Comparison of ENCODE assay signal across 16 cellular contexts in the genomic region with DNA sequence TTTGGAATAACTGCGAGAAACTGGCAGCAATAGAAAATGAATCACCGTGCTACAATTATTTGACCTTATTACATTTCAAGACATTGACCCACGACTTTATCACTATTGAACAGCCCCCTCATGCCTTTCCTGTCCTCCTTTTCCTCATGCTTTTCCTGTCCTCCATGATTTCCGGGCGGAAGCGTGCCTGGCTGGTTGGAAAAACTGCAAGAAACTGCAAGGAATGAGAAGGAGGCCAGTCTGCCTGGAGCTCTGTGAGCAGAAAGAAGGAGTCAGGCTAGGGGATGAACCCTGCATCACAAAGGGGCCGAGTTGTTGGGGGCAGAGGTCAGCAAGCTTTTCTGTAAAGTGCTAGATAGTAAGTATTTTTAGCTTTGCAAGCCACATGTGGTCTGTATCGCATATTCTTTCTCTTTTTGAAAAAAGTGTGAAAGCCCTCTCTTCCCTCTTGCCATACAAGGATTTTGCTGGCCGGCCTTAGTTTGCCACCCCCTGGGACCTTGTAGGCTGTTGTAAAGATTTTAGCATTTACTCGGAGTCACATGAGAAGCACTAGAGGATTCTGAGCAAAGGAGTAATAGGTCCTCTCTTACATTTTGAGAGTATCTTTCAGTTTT. TPM values are rescaled to one million over a fixed set of nuclear protein-coding genes. Genes with fewer than 3 reads are reported as not detected.
DNase-seq lines count a peak whose midpoint lies in the region; ATAC-seq and TF ChIP-seq lines count a peak whose summit lies in the region.
"Had no signal": no experiment of that assay in that cellular context is flagged by ENCODE, and none has a peak within 500 bp of the region (broad histone marks: within the 10 kb centered on the region; RNA-seq: fewer than 3 reads in every experiment).

No MANE protein-coding gene starts in this region.

- H3K27ac ChIP-seq in cardiac muscle cell (peak overlapping the region; percentile 41), ectodermal cell (ENCODE audit: insufficient read depth, low read depth, low read length, poor library complexity, severe bottlenecking) (peak overlapping the region; percentile 70), right lobe of liver (no peak overlapping the region), sigmoid colon (no peak overlapping the region)
- H3K27ac ChIP-seq: A549, RWPE1 had no signal

- 13 to 15% methylated on average over 10 of the region's 10 CpGs for WGBS in ectodermal cell, 2 experiments
- 51% methylated on average over 10 of the region's 10 CpGs for WGBS in right lobe of liver (ENCODE audit: insufficient coverage, low coverage, low lambda C conversion rate, missing lambda C conversion rate)
- 77 to 80% methylated on average over 10 of the region's 10 CpGs for WGBS in sigmoid colon, 2 donors

- TF ChIP-seq EP300 in sigmoid colon (IDR thresholded peaks at IDR 0.05) = no peak

- H3K4me1 ChIP-seq in cardiac muscle cell (ENCODE audit: low read depth) = peaks cover 9% of the 10 kb centered on the region
- H3K4me1 ChIP-seq in ectodermal cell (ENCODE audit: control insufficient read depth, insufficient read depth, low read length) = peaks cover 19% of the 10 kb centered on the region
- no peaks in the 10 kb centered on the region for H3K4me1 ChIP-seq in right lobe of liver
- H3K4me1 ChIP-seq in sigmoid colon = no peaks in the 10 kb centered on the region
- H3K4me1 ChIP-seq: A549 had no signal

- intact Hi-C loops in Right ventricle myocardium superior (cut with DNase I) = no loop called here
- intact Hi-C loops in right lobe of liver (cut with DNase I) = no loop called here
- intact Hi-C loops in sigmoid colon (cut with DNase I) = no loop called here

- DNase-seq in cardiac muscle cell (ENCODE audit: low read depth in 1 of 2, low spot score in 1 of 2) = peak in 1 of 2 donors; percentile 15
- no peak for DNase-seq in Right ventricle myocardium superior
- peak in 2 of 3 donors; percentile 36 to 53 for DNase-seq in right lobe of liver
- DNase-seq in HuH-7 (ENCODE audit: low spot score) = no peak
- DNase-seq in sigmoid colon = no peak
- no peak for DNase-seq in activated CD4-positive, alpha-beta T cell treated with anti-CD3 and anti-CD28 coated beads for 1 hour
- DNase-seq: activated T-cell treated with anti-CD3 and anti-CD28 coated beads, Interleukin-2, amount 50 U/mL, for 4 hours; DMS 273 treated with DMSO at 0.1 percent for 48 hours; midbrain; stimulated activated CD8-positive, alpha-beta memory T cell treated with anti-CD3 and anti-CD28 coated beads, Interleukin-4, amount 100 ng/mL, for 48 hours had no signal

- TF ChIP-seq POLR2A in right lobe of liver (IDR thresholded peaks at IDR 0.05) = no peak
- TF ChIP-seq POLR2A in sigmoid colon (IDR thresholded peaks at IDR 0.05) = no peak

- H3K36me3 ChIP-seq in cardiac muscle cell = no peaks in the 10 kb centered on the region
- no peaks in the 10 kb centered on the region for H3K36me3 ChIP-seq in ectodermal cell (ENCODE audit: control insufficient read depth, insufficient read depth, low read length)
- no peaks in the 10 kb centered on the region for H3K36me3 ChIP-seq in right lobe of liver
- H3K36me3 ChIP-seq in sigmoid colon = no peaks in the 10 kb centered on the region
- H3K36me3 ChIP-seq: ascending aorta had no signal

- H3K4me3 ChIP-seq in cardiac muscle cell (no peak overlapping the region), ectodermal cell (ENCODE audit: insufficient read depth, low read depth, low read length) (no peak overlapping the region), right lobe of liver (no peak overlapping the region), sigmoid colon (no peak overlapping the region)
- H3K4me3 ChIP-seq: A549, ascending aorta had no signal

- H3K9me3 ChIP-seq in cardiac muscle cell (ENCODE audit: low read depth) (no peaks in the 10 kb centered on the region), ectodermal cell (ENCODE audit: control insufficient read depth, low read length) (no peaks in the 10 kb centered on the region), right lobe of liver (no peaks in the 10 kb centered on the region), sigmoid colon (no peaks in the 10 kb centered on the region)
- H3K9me3 ChIP-seq: A549, ascending aorta had no signal

- TF ChIP-seq CTCF in cardiac muscle cell (IDR thresholded peaks at IDR 0.05; ENCODE audit: low read depth, low read length) (no peak), right lobe of liver (IDR thresholded peaks at IDR 0.05) (no peak), sigmoid colon (IDR thresholded peaks at IDR 0.05) (no peak)

- H3K27me3 ChIP-seq in cardiac muscle cell = no peaks in the 10 kb centered on the region
- peaks cover 44% of the 10 kb centered on the region for H3K27me3 ChIP-seq in ectodermal cell (ENCODE audit: control insufficient read depth, insufficient read depth, low read length, poor library complexity, severe bottlenecking)
- no peaks in the 10 kb centered on the region for H3K27me3 ChIP-seq in right lobe of liver
- no peaks in the 10 kb centered on the region for H3K27me3 ChIP-seq in sigmoid colon
- H3K27me3 ChIP-seq: ascending aorta had no signal

- no peak for ATAC-seq in Right ventricle myocardium superior (ENCODE audit: poor library complexity)
- ATAC-seq in right lobe of liver = peak; percentile 56 to 79 (median 74)
- ATAC-seq in HG03432 (IDR thresholded peaks at IDR 0.05; ENCODE audit: unreplicated experiment) = no peak
- ATAC-seq: A549; activated T-cell treated with anti-CD3 and anti-CD28 coated beads, Interleukin-2, amount 50 U/mL, for 4 hours; esophagus mucosa had no signal

RNA-seq across cellular contexts. Expression of a gene that starts 37.0 kb away (rescaled TPM):
- total RNA-seq in cardiac muscle cell (7.5 and 10.9 TPM in 2 replicates), Right ventricle myocardium superior (19.0 TPM), right lobe of liver (10 to 100 TPM in 2 of 6 experiments, 1 to 10 TPM in 4; 3.2 to 13.5 (median 7.4) TPM), sigmoid colon (10 to 100 TPM; 22.1 to 30.3 (median 28.6) TPM)
- polyA plus RNA-seq in cardiac muscle cell (11.1 and 15.5 TPM in 2 replicates), sigmoid colon (10 to 100 TPM in 2 of 3 donors, 1 to 10 TPM in 1; 9.5 to 19.8 (median 10.8) TPM)
- 18.6 TPM for polyA plus RNA-seq in ectodermal cell (2013, experiment 1 of 4)
- polyA plus RNA-seq in ectodermal cell (2013, experiment 2 of 4) = 16.4 TPM
- 13.2 TPM for polyA plus RNA-seq in ectodermal cell (2013, experiment 3 of 4)
- polyA plus RNA-seq in ectodermal cell (2013, experiment 4 of 4) = 16.2 TPM

RNA-seq across cellular contexts. Expression of a gene that starts 53.4 kb away (rescaled TPM):
- 63.8 and 95.9 TPM in 2 replicates for total RNA-seq in cardiac muscle cell
- 92.5 and 118 TPM in 2 replicates for polyA plus RNA-seq in cardiac muscle cell
- 32.7 TPM for total RNA-seq in Right ventricle myocardium superior
- polyA plus RNA-seq in ectodermal cell (2013, experiment 1 of 4) = 67.9 TPM
- 75.9 TPM for polyA plus RNA-seq in ectodermal cell (2013, experiment 2 of 4)
- polyA plus RNA-seq in ectodermal cell (2013, experiment 3 of 4) = 46.9 TPM
- 48.0 TPM for polyA plus RNA-seq in ectodermal cell (2013, experiment 4 of 4)
- 10 to 100 TPM; 11.1 to 34.0 (median 19.5) TPM for total RNA-seq in right lobe of liver
- 10 to 100 TPM; 32.4 to 38.8 (median 35.0) TPM for total RNA-seq in sigmoid colon
- 10 to 100 TPM in 2 of 3 donors, 1 to 10 TPM in 1; 8.4 to 11.1 (median 10.0) TPM for polyA plus RNA-seq in sigmoid colon

Comparison
In these comparisons a context has a peak if more than half of its experiments do, and no peak if none do; other contexts are left out.
1. DNase-seq: peak in right lobe of liver (2 of 3); none in Right ventricle myocardium superior (single experiment), HuH-7 (single experiment), sigmoid colon (single experiment) and activated CD4-positive, alpha-beta T cell treated with anti-CD3 and anti-CD28 coated beads for 1 hour (single experiment).
2. H3K27ac ChIP-seq: peak in cardiac muscle cell (single experiment) and ectodermal cell (single experiment); none in right lobe of liver (0 of 3) and sigmoid colon (0 of 4).
3. ATAC-seq: peak in right lobe of liver (4 of 4); none in Right ventricle myocardium superior (single experiment) and HG03432 (single experiment).